In genomic region chr7:44884553-44885393, GRCh38 we compare ENCODE assay signal across 2 cellular contexts.
A peak's percentile ranks its signal among the peaks of the same experiment; 100 is the strongest.
TF ChIP-seq lines count a peak whose summit lies in the region.

No MANE protein-coding gene starts in this region.

TF ChIP-seq in HEK293, 187 proteins besides CTCF, POLR2A, EP300 and RAD21 (continued from another document and continues in another):
- TF ChIP-seq ZBTB26 (tag by site-specific recombination; optimal IDR thresholded peaks at IDR 0.05) (peak; percentile 87), ZNF785 (tag by site-specific recombination; IDR thresholded peaks at IDR 0.05) (no peak), ZNF449 (tag by site-specific recombination; IDR thresholded peaks at IDR 0.05) (0 out of 2 replicates have a peak, but pooled peaks have one; percentile 5), PATZ1 (tag by site-specific recombination; IDR thresholded peaks at IDR 0.05) (peak; percentile 39; the same call in 1 of the 2 replicates), ZBTB8A (tag by site-specific recombination; IDR thresholded peaks at IDR 0.05) (0 out of 2 replicates have a peak, but pooled peaks have one; percentile 21), ZBTB6 (tag by site-specific recombination; IDR thresholded peaks at IDR 0.05) (peak; percentile 46; the same call in 1 of the 2 replicates), TCF7L2 (IDR thresholded peaks at IDR 0.05; ENCODE audit: borderline replicate concordance, low read depth, low read length) (peak; percentile 37; the same call in 1 of the 2 replicates), GLIS1 (tag by site-specific recombination; IDR thresholded peaks at IDR 0.05) (0 out of 2 replicates have a peak, but pooled peaks have one; percentile 43), SP2 (tag by site-specific recombination; IDR thresholded peaks at IDR 0.05) (peak; percentile 36), YY1 (tag by site-specific recombination; IDR thresholded peaks at IDR 0.05) (peak; percentile 33; the same call in 1 of the 2 replicates), ZNF488 (tag by site-specific recombination; IDR thresholded peaks at IDR 0.05) (no peak), ZNF76 (tag by site-specific recombination; IDR thresholded peaks at IDR 0.05; ENCODE audit: borderline replicate concordance, low read depth) (peak; percentile 12; the same call in 1 of the 2 replicates), ZNF600 (tag by site-specific recombination; IDR thresholded peaks at IDR 0.05) (peak; percentile 45; the same call in 1 of the 2 replicates), PRDM4 (tag by site-specific recombination; IDR thresholded peaks at IDR 0.05) (no peak), ZNF112 (tag by site-specific recombination; IDR thresholded peaks at IDR 0.05) (no peak), ZNF548 (tag by site-specific recombination; IDR thresholded peaks at IDR 0.05) (no peak), ZNF580 (tag by site-specific recombination; IDR thresholded peaks at IDR 0.05) (no peak), HOXD13 (CRISPR knock-in tag; IDR thresholded peaks at IDR 0.05; ENCODE audit: borderline replicate concordance) (no peak)

TF ChIP-seq in H1, 55 proteins besides CTCF, POLR2A, EP300 and RAD21 (continued from another document):
- TF ChIP-seq ATF2 (IDR thresholded peaks at IDR 0.05; ENCODE audit: low read length) (no peak), ASH2L (IDR thresholded peaks at IDR 0.05; ENCODE audit: low read length) (peak; percentile 62), SUZ12 (IDR thresholded peaks at IDR 0.05; ENCODE audit: low read length) (no peak), POLR2AphosphoS5 (IDR thresholded peaks at IDR 0.05; ENCODE audit: low read depth, low read length) (peak; percentile 49; the same call in 1 of the 2 replicates), TAF1 (IDR thresholded peaks at IDR 0.05; ENCODE audit: low read depth, low read length) (0 out of 2 replicates have a peak, but pooled peaks have one; percentile 18), TBP (IDR thresholded peaks at IDR 0.05; ENCODE audit: low read depth, low read length) (no peak), E2F6 (IDR thresholded peaks at IDR 0.05) (no peak), ZNF274 (IDR thresholded peaks at IDR 0.05; ENCODE audit: borderline replicate concordance, extremely low read depth, low read length) (no peak), PHF8 (conservative IDR thresholded peaks at IDR 0.05; ENCODE audit: low read depth, low read length) (peak; percentile 14; the same call in 1 of the 2 replicates), YY1 (IDR thresholded peaks at IDR 0.05; ENCODE audit: low read depth, low read length) (peak; percentile 54; the same call in 1 of the 2 replicates), FOSL1 (IDR thresholded peaks at IDR 0.05; ENCODE audit: insufficient read depth, low read depth, low read length) (no peak), KDM4A (IDR thresholded peaks at IDR 0.05; ENCODE audit: low read depth, low read length, severe bottlenecking) (peak; percentile 70), SIN3A (conservative IDR thresholded peaks at IDR 0.05 in 1 of 2, IDR thresholded peaks at IDR 0.05 in 1 of 2; ENCODE audit: low read depth in 1 of 2, low read length in 2 of 2) (peak in 1 of 2 experiments; percentile 16; a peak in 1 of 4 replicates), NRF1 (IDR thresholded peaks at IDR 0.05; ENCODE audit: low read depth, low read length) (no peak)
TF ChIP-seq in H1: peak in this region for 9.
